Comparison of ENCODE assay signal across 8 cellular contexts in genomic region chr7:38311329-38311937, GRCh38.
A peak's percentile ranks its signal among the peaks of the same experiment; 100 is the strongest.
DNase-seq lines count a peak whose midpoint lies in the region; ATAC-seq and TF ChIP-seq lines count a peak whose summit lies in the region.

No MANE protein-coding gene starts in this region.

- peak overlapping the region; percentile 31 to 63; a peak in 2 of 4 replicates for H4K8ac ChIP-seq in IMR-90 (ENCODE audit: low read depth in 2 of 2, low read length in 2 of 2)
- no peak overlapping the region for H4K8ac ChIP-seq in mesenchymal stem cell (ENCODE audit: low read length)

- H3K79me1 ChIP-seq in IMR-90 (ENCODE audit: low read depth in 1 of 2, low read length in 2 of 2) (no peaks in the 10 kb centered on the region), mesenchymal stem cell (replicated peaks; ENCODE audit: low read length, poor library complexity, severe bottlenecking) (no peaks in the 10 kb centered on the region)

- H3K9ac ChIP-seq in IMR-90 (ENCODE audit: low read depth, low read length) (0 out of 2 replicates have a peak overlapping the region, but pooled peaks have one; percentile 25), mesenchymal stem cell (ENCODE audit: low read length) (peak overlapping the region; percentile 81)

- H2BK5ac ChIP-seq in IMR-90 (ENCODE audit: low read depth, low read length, poor library complexity, severe bottlenecking) (no peak overlapping the region), mesenchymal stem cell (ENCODE audit: low read depth, low read length, poor library complexity, severe bottlenecking) (no peak overlapping the region)

- H4K91ac ChIP-seq in IMR-90 (ENCODE audit: insufficient read depth, low read depth, low read length): no peak overlapping the region
- no peak overlapping the region for H4K91ac ChIP-seq in mesenchymal stem cell (ENCODE audit: low read length)

- no CpG with 5 or more reads among the region's 38 CpGs for WGBS in IMR-90 (ENCODE audit: extremely low coverage in 2 of 2, insufficient read length in 1 of 2), 2 experiments
- WGBS in mesenchymal stem cell: 96% methylated on average over 34 of the region's 38 CpGs

- no peak for TF ChIP-seq RAD21 in IMR-90 (IDR thresholded peaks at IDR 0.05; ENCODE audit: low read length)

- intact Hi-C loops in A673 (cut with micrococcal nuclease; ENCODE audit: unreplicated experiment): no loop called here
- intact Hi-C loops in IMR-90 (cut with micrococcal nuclease): no loop called here

- H3K23ac ChIP-seq in IMR-90 (ENCODE audit: low read depth, low read length) (no peak overlapping the region), mesenchymal stem cell (ENCODE audit: low read length in 2 of 2) (no peak overlapping the region)

- H3K4me1 ChIP-seq in A673 (ENCODE audit: insufficient read depth, low read length, poor library complexity, severe bottlenecking) (peaks cover 31% of the 10 kb centered on the region), IMR-90 (ENCODE audit: control insufficient read depth, insufficient read depth, low read length) (peaks cover 2% of the 10 kb centered on the region; the same call in 1 of the 2 replicates), mesenchymal stem cell (ENCODE audit: control insufficient read depth, insufficient read depth, low read depth, low read length) (no peaks in the 10 kb centered on the region)

- H3K9me1 ChIP-seq in IMR-90 (ENCODE audit: insufficient read depth, low read length): no peaks in the 10 kb centered on the region; the same call in 1 of the 2 replicates

- H3K4me2 ChIP-seq in IMR-90 (ENCODE audit: low read depth, low read length) (peak overlapping the region; percentile 59; the same call in 1 of the 2 replicates), mesenchymal stem cell (ENCODE audit: low read length, poor library complexity, severe bottlenecking) (no peak overlapping the region)

- peak; percentile 77 for ATAC-seq in IMR-90 (ENCODE audit: low read depth)
- ATAC-seq in HG03139 (IDR thresholded peaks at IDR 0.05; ENCODE audit: unreplicated experiment): no peak

- H3K18ac ChIP-seq in IMR-90 (ENCODE audit: low read depth, low read length) (no peak overlapping the region; the same call in 1 of the 2 replicates), mesenchymal stem cell (ENCODE audit: low read depth in 1 of 2, low read length in 2 of 2) (no peak overlapping the region)

- H2AK5ac ChIP-seq in IMR-90 (ENCODE audit: low read depth, low read length) (no peak overlapping the region), mesenchymal stem cell (ENCODE audit: low read length, severe bottlenecking) (no peak overlapping the region)

- H3K27me3 ChIP-seq in A673 (replicated peaks; ENCODE audit: insufficient read depth, low read depth, low read length, poor library complexity): no peaks in the 10 kb centered on the region
- peaks cover 22% of the 10 kb centered on the region for H3K27me3 ChIP-seq in IMR-90 (ENCODE audit: control insufficient read depth, insufficient read depth, low read length)
- no peaks in the 10 kb centered on the region for H3K27me3 ChIP-seq in mesenchymal stem cell (ENCODE audit: control insufficient read depth in 1 of 2, insufficient read depth in 1 of 2, low read length in 2 of 2)

- dilution Hi-C loops in IMR-90 (cut with HindIII; ENCODE audit: low sequenced_read_pairs, unreplicated experiment): no loop called here

- in situ Hi-C loops in IMR-90 (cut with MboI; ENCODE audit: low sequenced_read_pairs): no loop called here

- H3K4me3 ChIP-seq in A673 (ENCODE audit: low read depth, low read length, poor library complexity, severe bottlenecking) (peak overlapping the region; percentile 38), IMR-90 (ENCODE audit: insufficient read depth, low read depth, low read length) (peak overlapping the region; percentile 35), mesenchymal stem cell (ENCODE audit: insufficient read depth in 1 of 2, low read depth in 1 of 2, low read length in 2 of 2) (peak overlapping the region; percentile 12 to 74)

- POLR2A ChIA-PET in A673 (lab: Charles Lee; ENCODE audit: low non-redundant PET) (no interaction called here), IMR-90 (lab: Charles Lee; ENCODE audit: unreplicated experiment) (no interaction called here)

- H3K9me3 ChIP-seq in A673 (ENCODE audit: low read depth, low read length, poor library complexity, severe bottlenecking): no peaks in the 10 kb centered on the region
- peaks cover 2% of the 10 kb centered on the region; the same call in 1 of the 2 replicates for H3K9me3 ChIP-seq in IMR-90 (ENCODE audit: control insufficient read depth, insufficient read depth, low read length)
- no peaks in the 10 kb centered on the region for H3K9me3 ChIP-seq in mesenchymal stem cell (ENCODE audit: control insufficient read depth, low read length)

- peak overlapping the region; percentile 17 for H2AK9ac ChIP-seq in IMR-90 (replicated peaks; ENCODE audit: low read depth, low read length, poor library complexity)

- H2BK120ac ChIP-seq in IMR-90 (ENCODE audit: low read depth, low read length) (no peak overlapping the region), mesenchymal stem cell (ENCODE audit: low read depth, low read length) (no peak overlapping the region)

- no peak for TF ChIP-seq POLR2A in IMR-90 (IDR thresholded peaks at IDR 0.05; ENCODE audit: low read depth, low read length)

- H4K20me1 ChIP-seq in IMR-90 (ENCODE audit: insufficient read depth, low read length): no peaks in the 10 kb centered on the region

- DNase-seq in A673 (ENCODE audit: low spot score) (no peak), GM10266 (ENCODE audit: extremely low spot score) (peak; percentile 66), IMR-90 (no peak), astrocyte of the hippocampus (ENCODE audit: low read depth, low spot score) (peak; percentile 49), mesenchymal stem cell (no peak), A172 (ENCODE audit: low spot score) (no peak)
- DNase-seq in activated CD8-positive, alpha-beta memory T cell treated with anti-CD3 and anti-CD28 coated beads, Interleukin-2, amount 50 U/mL, for 48 hours: no peak

- H3K4ac ChIP-seq in IMR-90 (ENCODE audit: low read depth, low read length) (no peak overlapping the region), mesenchymal stem cell (ENCODE audit: low read depth in 1 of 2, low read length in 2 of 2) (peak overlapping the region in 1 of 2 experiments; percentile 71)

- no peak for TF ChIP-seq CTCF in A673 (conservative IDR thresholded peaks at IDR 0.05; ENCODE audit: low read depth, low read length)
- TF ChIP-seq CTCF in GM10266 (IDR thresholded peaks at IDR 0.05; ENCODE audit: control insufficient read depth, insufficient read depth, low read depth, missing control alignments): no peak
- TF ChIP-seq CTCF in IMR-90 (conservative IDR thresholded peaks at IDR 0.05; ENCODE audit: low read depth, low read length): no peak

- no peak overlapping the region for H3K27ac ChIP-seq in A673 (ENCODE audit: low read depth, low read length, poor library complexity, severe bottlenecking)
- no peak overlapping the region for H3K27ac ChIP-seq in IMR-90 (ENCODE audit: insufficient read depth, low read length)
- no peak overlapping the region for H3K27ac ChIP-seq in mesenchymal stem cell (ENCODE audit: low read length, poor library complexity, severe bottlenecking)

- no peak overlapping the region for H3K56ac ChIP-seq in IMR-90 (ENCODE audit: extremely low read depth, insufficient read depth, low read length)

- H2BK15ac ChIP-seq in IMR-90 (ENCODE audit: low read depth, low read length) (no peak overlapping the region), mesenchymal stem cell (ENCODE audit: low read depth, poor library complexity, severe bottlenecking) (no peak overlapping the region)

- H4K5ac ChIP-seq in IMR-90 (ENCODE audit: low read depth, low read length): peak overlapping the region; percentile 59; the same call in 1 of the 2 replicates

- no peak overlapping the region for H2BK20ac ChIP-seq in IMR-90 (ENCODE audit: low read depth, low read length)

- BruUV-seq in A673 (replicated peaks; lab: Mats Ljungman, UMichigan) (no TSS peak), IMR-90 (replicated peaks; lab: Mats Ljungman, UMichigan) (no TSS peak)

- CTCF ChIA-PET in A673 (lab: Charles Lee) (no interaction called here), IMR-90 (lab: Yijun Ruan, JAX) (interaction anchor here (0.9 kb wide), 1 partner anchor 11 kb away, joined by 3 read pairs; no protein-coding TSS in a partner anchor)

- H2AFZ ChIP-seq in IMR-90 (replicated peaks; ENCODE audit: low read length, poor library complexity) (peak overlapping the region; percentile 73), mesenchymal stem cell (ENCODE audit: low read depth, low read length) (no peak overlapping the region)

- peak overlapping the region in 1 of 2 experiments; percentile 62 for H2BK12ac ChIP-seq in mesenchymal stem cell (ENCODE audit: low read length in 2 of 2)

- no peaks in the 10 kb centered on the region for H3K36me3 ChIP-seq in A673 (ENCODE audit: insufficient read depth, low read length, poor library complexity, severe bottlenecking)
- H3K36me3 ChIP-seq in IMR-90 (ENCODE audit: control insufficient read depth, insufficient read depth, low read length): no peaks in the 10 kb centered on the region
- no peaks in the 10 kb centered on the region for H3K36me3 ChIP-seq in mesenchymal stem cell (ENCODE audit: control insufficient read depth in 1 of 2, insufficient read depth in 2 of 2, low read depth in 1 of 2, low read length in 2 of 2)

- H3K14ac ChIP-seq in IMR-90 (replicated peaks; ENCODE audit: low read depth, low read length): no peak overlapping the region; the same call in 1 of the 2 replicates
- no peak overlapping the region for H3K14ac ChIP-seq in mesenchymal stem cell (ENCODE audit: low read length in 2 of 2)

TF ChIP-seq in IMR-90, 13 proteins besides CTCF, POLR2A, EP300 and RAD21:
- no peak for TF ChIP-seq ELK1 (IDR thresholded peaks at IDR 0.05; ENCODE audit: borderline replicate concordance, low read depth, low read length)
- TF ChIP-seq CEBPB (IDR thresholded peaks at IDR 0.05; ENCODE audit: low read depth, low read length): no peak
- TF ChIP-seq BHLHE40 (IDR thresholded peaks at IDR 0.05; ENCODE audit: low read depth, low read length): no peak
- TF ChIP-seq FOS (IDR thresholded peaks at IDR 0.05; ENCODE audit: low read depth, low read length): no peak
- TF ChIP-seq CHD1 (IDR thresholded peaks at IDR 0.05; ENCODE audit: low read depth, low read length): no peak

Comparison
In these comparisons a context has a peak if more than half of its experiments do, and no peak if none do; other contexts are left out.
1. DNase-seq: peak in GM10266 (single experiment) and astrocyte of the hippocampus (single experiment); none in A673 (single experiment), IMR-90 (single experiment), mesenchymal stem cell (single experiment), A172 (single experiment) and activated CD8-positive, alpha-beta memory T cell treated with anti-CD3 and anti-CD28 coated beads, Interleukin-2, amount 50 U/mL, for 48 hours (single experiment).
2. Peak in every context shown above with its lines, with median percentiles within 50 percentile points of each other: H3K4me3 ChIP-seq.